ENCODE assay signal across 8 cellular contexts in genomic region chr1:166875734-166876539, GRCh38. TPM values are rescaled to one million over a fixed set of nuclear protein-coding genes. Genes with fewer than 3 reads are reported as not detected.
DNase-seq lines count a peak whose midpoint lies in the region; ATAC-seq, FAIRE-seq and TF ChIP-seq lines count a peak whose summit lies in the region.

Gene TADA1 (minus strand): TSS chr1:166876264. CDS start chr1:166876233, 31 bp downstream.

- H2BK120ac ChIP-seq in trophoblast cell (ENCODE audit: insufficient read depth, low read length, poor library complexity): peak within 1 kb of the TSS; percentile 80

- no peak within 1 kb of the TSS for H2AK5ac ChIP-seq in trophoblast cell (ENCODE audit: low read length)

- H3K4me3 ChIP-seq in adrenal gland (peak within 1 kb of the TSS; percentile 52 to 92 (median 68)), trophoblast cell (ENCODE audit: low read depth, low read length) (peak within 1 kb of the TSS; percentile 94)

- peak within 1 kb of the TSS; percentile 45 for H2BK5ac ChIP-seq in trophoblast cell (ENCODE audit: low read depth, low read length, poor library complexity)

- H2AFZ ChIP-seq in trophoblast cell (ENCODE audit: insufficient read depth, low read length, poor library complexity): peak within 1 kb of the TSS; percentile 92

- H3K36me3 ChIP-seq in adrenal gland (replicated peaks in 1 of 2) (no peaks in the 10 kb centered on the region), trophoblast cell (ENCODE audit: control insufficient read depth in 1 of 2, insufficient read depth in 2 of 2, low read length in 2 of 2) (no peaks in the 10 kb centered on the region)

- no peaks in the 10 kb centered on the region for H3K27me3 ChIP-seq in adrenal gland
- H3K27me3 ChIP-seq in trophoblast cell (ENCODE audit: insufficient read depth, low read length): no peaks in the 10 kb centered on the region

- no peak for TF ChIP-seq POLR2A in GM12891 (IDR thresholded peaks at IDR 0.05; ENCODE audit: low read depth, low read length)
- peak; percentile 81 to 97 for TF ChIP-seq POLR2A in adrenal gland (IDR thresholded peaks at IDR 0.05)

- POLR2A ChIA-PET in T-cell (lab: Charles Lee): interaction anchor here in 1 of 2 donors (0.7 kb wide), 1 partner anchor 344 kb away, joined by 7 read pairs; the partner anchor contains the start of gene POU2F1

- H3K18ac ChIP-seq in trophoblast cell (ENCODE audit: low read length): peak within 1 kb of the TSS; percentile 93

- H3K9me3 ChIP-seq in adrenal gland (replicated peaks in 1 of 3): no peaks in the 10 kb centered on the region
- H3K9me3 ChIP-seq in trophoblast cell (ENCODE audit: insufficient read depth, low read depth, low read length): no peaks in the 10 kb centered on the region

- H2BK12ac ChIP-seq in trophoblast cell (ENCODE audit: low read length): no peak within 1 kb of the TSS

- ATAC-seq in HG02840 (IDR thresholded peaks at IDR 0.05; ENCODE audit: low FRiP score, unreplicated experiment) (peak; percentile 88), T-cell (replicated peaks in 1 of 4) (peak; percentile 91 to 94 (median 93))

- no peaks in the 10 kb centered on the region for H3K9me3 Mint-ChIP-seq in T-cell
- no peaks in the 10 kb centered on the region for H3K9me3 Mint-ChIP-seq in type B pancreatic cell

- H3K79me1 ChIP-seq in trophoblast cell (ENCODE audit: low read length): peaks cover 9% of the 10 kb centered on the region

- TF ChIP-seq CTCF in adrenal gland (IDR thresholded peaks at IDR 0.05) (no peak), type B pancreatic cell (conservative IDR thresholded peaks at IDR 0.05) (no peak)

- CTCF ChIA-PET in T-cell (lab: Charles Lee): interaction anchor here (0.6 to 2.2 kb wide), 9 partner anchors 9 to 928 kb away, joined by 3 to 15 read pairs (median 4); partner anchors contain the start of genes CD247 (in 1 of the 2), POGK (in 1 of the 2) and POU2F1 (in 1 of the 2)

- H3K4me1 Mint-ChIP-seq in T-cell (peaks cover 43 to 53% (median 50%) of the 10 kb centered on the region in 3 donors), type B pancreatic cell (ENCODE audit: unreplicated experiment) (peaks cover 31% of the 10 kb centered on the region)

- no peak within 1 kb of the TSS for H3K23ac ChIP-seq in trophoblast cell (ENCODE audit: low read length)

- H3K4ac ChIP-seq in trophoblast cell (ENCODE audit: low read depth, low read length): peak within 1 kb of the TSS; percentile 92

- H3K27ac ChIP-seq in adrenal gland: peak within 1 kb of the TSS; percentile 91 to 96 (median 94)
- peak within 1 kb of the TSS; percentile 93 for H3K27ac ChIP-seq in trophoblast cell (ENCODE audit: low read depth, low read length)

- H3K27ac Mint-ChIP-seq in T-cell (peak within 1 kb of the TSS; percentile 98 to 99), type B pancreatic cell (peak within 1 kb of the TSS; percentile 94)

- intact Hi-C loops in adrenal gland (cut with DNase I) (no loop called here), cardiac septum (cut with DNase I) (loop anchor here (1.0 kb wide), 1 partner anchor 37 kb away; the partner anchor contains the start of gene POGK)

- peak within 1 kb of the TSS; percentile 85 for H3K4me2 ChIP-seq in trophoblast cell (ENCODE audit: low read length)

- H4K8ac ChIP-seq in trophoblast cell (ENCODE audit: low read depth, low read length): peak within 1 kb of the TSS; percentile 75

- DNase-seq in GM12891 (ENCODE audit: insufficient read length, low spot score) (peak; percentile 86), NCI-H1436 treated with DMSO at 0.1 percent for 48 hours (lab: John Stamatoyannopoulos, UW) (peak; percentile 90), T-cell (peak; percentile 93 to 100 (median 99)), adrenal gland (peak; percentile 98 to 100 (median 99)), cardiac septum (ENCODE audit: low spot score) (peak; percentile 99), trophoblast cell (peak; percentile 97 to 99), type B pancreatic cell (ENCODE audit: extremely low spot score, unreplicated experiment) (peak; percentile 98)

- peak within 1 kb of the TSS; percentile 83 for H3K9ac ChIP-seq in trophoblast cell (ENCODE audit: low read length)

- H3K36me3 Mint-ChIP-seq in T-cell (peaks cover 3% of the 10 kb centered on the region), type B pancreatic cell (peaks cover 8% of the 10 kb centered on the region)

- WGBS in adrenal gland, 4 donors: 0% methylated on average over 1 to 84 of the region's 84 CpGs
- WGBS in trophoblast cell (ENCODE audit: extremely low coverage, insufficient coverage, insufficient read length): no CpG with 5 or more reads among the region's 84 CpGs

- H3K4me3 Mint-ChIP-seq in T-cell (peak within 1 kb of the TSS; percentile 89 to 98 (median 98)), type B pancreatic cell (peak within 1 kb of the TSS; percentile 96)

- peak; percentile 94 for FAIRE-seq in GM12891 (lab: Jason Lieb, UNC)

- peak within 1 kb of the TSS; percentile 76 for H4K12ac ChIP-seq in trophoblast cell (ENCODE audit: low read depth, low read length)

- peak within 1 kb of the TSS; percentile 85 for H3K14ac ChIP-seq in trophoblast cell (ENCODE audit: low read length)

- H3K79me2 ChIP-seq in trophoblast cell (ENCODE audit: control insufficient read depth, insufficient read depth, low read length, poor library complexity): peaks cover 8% of the 10 kb centered on the region

- H3K4me1 ChIP-seq in adrenal gland (replicated peaks in 1 of 2) (peaks cover 6 to 33% of the 10 kb centered on the region in 2 donors), trophoblast cell (ENCODE audit: control insufficient read depth in 1 of 2, insufficient read depth in 2 of 2, low read length in 2 of 2) (peaks cover 2 to 3% of the 10 kb centered on the region in 2 experiments)

- H3K27me3 Mint-ChIP-seq in T-cell (no peaks in the 10 kb centered on the region), type B pancreatic cell (peaks cover 4% of the 10 kb centered on the region)

- peak within 1 kb of the TSS; percentile 88 for H4K91ac ChIP-seq in trophoblast cell (ENCODE audit: low read depth, low read length)

TF ChIP-seq in GM12891, 5 proteins besides CTCF, POLR2A, EP300 and RAD21:
- TF ChIP-seq POLR2AphosphoS5 (IDR thresholded peaks at IDR 0.05; ENCODE audit: low read depth, low read length): peak; percentile 64
- peak; percentile 3; the same call in 1 of the 2 replicates for TF ChIP-seq SPI1 (IDR thresholded peaks at IDR 0.05; ENCODE audit: low read depth, low read length)
- peak; percentile 0 for TF ChIP-seq PAX5 (IDR thresholded peaks at IDR 0.05; ENCODE audit: insufficient read depth, low read length, severe bottlenecking)
- TF ChIP-seq POU2F2 (IDR thresholded peaks at IDR 0.05; ENCODE audit: low read depth, low read length): 0 out of 2 replicates have a peak, but pooled peaks have one; percentile 28
- TF ChIP-seq TAF1 (IDR thresholded peaks at IDR 0.05; ENCODE audit: low read depth, low read length): peak; percentile 69; the same call in 1 of the 2 replicates
TF ChIP-seq in GM12891: peak in this region for 5.

RNA-seq across cellular contexts. Expression of gene TADA1, which starts in this region (rescaled TPM):
- polyA plus RNA-seq in GM12891 (2012; ENCODE audit: low read depth, missing spikeins): 11.8 TPM
- 10 to 100 TPM; 11.1 to 14.6 (median 12.8) TPM for total RNA-seq in T-cell
- total RNA-seq in adrenal gland: 10 to 100 TPM in 7 of 8 donors, 1 to 10 TPM in 1; 9.8 to 22.3 (median 13.1) TPM
- polyA plus RNA-seq in adrenal gland: 10 to 100 TPM in 1 of 3 donors, 1 to 10 TPM in 2; 5.8 to 23.1 (median 6.2) TPM
- 11.0 TPM for total RNA-seq in cardiac septum
- polyA plus RNA-seq in trophoblast cell (2013): 10.9 and 11.5 TPM in 2 replicates
- total RNA-seq in type B pancreatic cell (ENCODE audit: low replicate concordance): 12.4 and 18.4 TPM in 2 replicates

Comparison
In these comparisons a context has a peak if more than half of its experiments do, and no peak if none do; other contexts are left out.
1. Peak in every context shown above with its lines: DNase-seq, ATAC-seq, H3K4me3 ChIP-seq and H3K27ac ChIP-seq.